Comparison of ENCODE assay signal across 21 cellular contexts in the genomic region with DNA sequence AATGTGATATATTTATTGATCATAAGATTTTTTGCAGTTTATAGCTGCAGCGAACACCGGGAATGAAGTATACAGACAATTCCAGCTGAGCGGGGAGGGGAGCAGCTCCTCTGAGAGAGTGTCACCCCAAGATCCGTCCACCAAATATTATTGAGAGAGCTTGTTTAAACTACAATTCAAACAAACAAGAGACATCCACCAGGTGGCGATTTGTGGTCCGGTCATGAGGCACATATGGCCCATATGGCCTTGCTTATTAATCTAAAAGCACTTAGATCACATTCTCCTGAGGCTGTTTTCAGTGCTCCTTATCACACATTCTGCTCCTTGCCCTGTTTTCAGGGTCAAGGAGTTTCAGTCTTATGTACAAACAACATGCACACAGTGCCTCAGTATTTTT.
DNase-seq lines count a peak whose midpoint lies in the region; ATAC-seq and TF ChIP-seq lines count a peak whose summit lies in the region.
"Had no signal": no experiment of that assay in that cellular context is flagged by ENCODE, and none has a peak within 500 bp of the region (broad histone marks: within the 10 kb centered on the region; RNA-seq: fewer than 3 reads in every experiment).

No MANE protein-coding gene starts in this region.

- H3K9ac ChIP-seq in H9 (ENCODE audit: extremely low read depth, insufficient read length, low read length) (no peak overlapping the region), PC-3 (ENCODE audit: low read length) (no peak overlapping the region)

- no peak overlapping the region for H2BK20ac ChIP-seq in H9 (ENCODE audit: low read depth, low read length, poor library complexity, severe bottlenecking)

- no peak overlapping the region for H3T11ph ChIP-seq in H9 (ENCODE audit: low read length)

- H3K27ac Mint-ChIP-seq in H9 (no peak overlapping the region), glutamatergic neuron (ENCODE audit: unreplicated experiment) (peak overlapping the region; percentile 90)
- H3K27ac Mint-ChIP-seq: activated naive CD8-positive, alpha-beta T cell treated with anti-CD3 and anti-CD28 coated beads, Interleukin-2, amount 50 U/mL, for 24 hours; dendritic cell treated with granulocyte-macrophage colony-stimulating factor and Interleukin-4, amounts not matched to agents 40 ng/mL and 50 ng/mL, for 4 days; IgD-negative memory B cell; mesothelial cell of epicardium; nephron progenitor cell; T-helper 1 cell treated with Interleukin-12 subunit alpha and Interleukin-12 subunit beta and Interleukin-4 antibody, amounts not matched to agents 30 μg/mL and 1 μg/mL, for 36 hours had no signal

- no peak for ATAC-seq in PC-3
- no peak for ATAC-seq in HG02973 (IDR thresholded peaks at IDR 0.05; ENCODE audit: unreplicated experiment)
- no peak for ATAC-seq in HG02642 (IDR thresholded peaks at IDR 0.05; ENCODE audit: poor library complexity, unreplicated experiment)
- ATAC-seq: activated naive CD8-positive, alpha-beta T cell treated with anti-CD3 and anti-CD28 coated beads, Interleukin-2, amount 50 U/mL, for 24 hours; left colon had no signal

- no peak overlapping the region for H3K14ac ChIP-seq in H9 (ENCODE audit: insufficient read depth, low read length)

- H4K20me1 ChIP-seq in H9 (ENCODE audit: control insufficient read depth, insufficient read depth, insufficient read length) (no peaks in the 10 kb centered on the region), PC-3 (ENCODE audit: low read length) (no peaks in the 10 kb centered on the region)

- H3K4me1 ChIP-seq in H9 (ENCODE audit: insufficient read depth, low read length): no peaks in the 10 kb centered on the region
- H3K4me1 ChIP-seq in PC-3 (ENCODE audit: insufficient read depth, low read length): peaks cover 39% of the 10 kb centered on the region
- H3K4me1 ChIP-seq: prostate gland had no signal

- no peak overlapping the region for H4K91ac ChIP-seq in H9 (ENCODE audit: insufficient read length, low read depth, low read length)

- no peak overlapping the region for H2BK15ac ChIP-seq in H9 (ENCODE audit: low read depth, low read length)

- no peak overlapping the region for H3K23ac ChIP-seq in H9 (ENCODE audit: insufficient read length, low read depth, low read length)

- no peak overlapping the region for H3K18ac ChIP-seq in H9 (ENCODE audit: insufficient read length, low read depth, low read length)

- DNase-seq in COLO668 (lab: John Stamatoyannopoulos, UW; ENCODE audit: unreplicated experiment) (peak; percentile 21), H9 (no peak), PC-3 (peak; percentile 3), glutamatergic neuron (peak; percentile 40), pons (ENCODE audit: low spot score) (no peak), AML-193 (lab: John Stamatoyannopoulos, UW) (no peak)
- DNase-seq: activated naive CD8-positive, alpha-beta T cell treated with anti-CD3 and anti-CD28 coated beads, Interleukin-2, amount 50 U/mL, for 24 hours; GF-D8; left colon; NCI-H1092 treated with DMSO at 0.1 percent for 48 hours; nephron progenitor cell; NK-92 treated with Interleukin-12 subunit alpha and Interleukin-12 subunit beta, amount 100 ng/mL, for 24 hours; stimulated activated CD8-positive, alpha-beta memory T cell treated with anti-CD3 and anti-CD28 coated beads, Interleukin-4, amount 100 ng/mL, for 48 hours had no signal

- H3K9me2 ChIP-seq in PC-3 (replicated peaks; ENCODE audit: low read length): no peaks in the 10 kb centered on the region

- H3K9me3 ChIP-seq in H9 (ENCODE audit: control insufficient read depth, low read depth, low read length) (no peaks in the 10 kb centered on the region), PC-3 (ENCODE audit: low read length) (no peaks in the 10 kb centered on the region)
- H3K9me3 ChIP-seq: prostate gland had no signal

- no peak overlapping the region for H3K56ac ChIP-seq in H9 (ENCODE audit: insufficient read length, low read depth, low read length)

- TF ChIP-seq CTCF in H9 (conservative IDR thresholded peaks at IDR 0.05) (peak; percentile 41; the same call in 2 of the 3 replicates), PC-3 (conservative IDR thresholded peaks at IDR 0.05; ENCODE audit: low read depth, low read length) (0 out of 2 replicates have a peak, but pooled peaks have one; percentile 19), glutamatergic neuron (IDR thresholded peaks at IDR 0.05; ENCODE audit: partially characterized antibody, unreplicated experiment) (peak; percentile 64)

- no peak overlapping the region for H3K4me3 ChIP-seq in PC-3 (ENCODE audit: low read length)
- H3K4me3 ChIP-seq: prostate gland had no signal

- no peak overlapping the region for H2BK120ac ChIP-seq in H9 (ENCODE audit: low read depth, low read length, poor library complexity, severe bottlenecking)

- H3K79me1 ChIP-seq in H9 (ENCODE audit: insufficient read depth, low read depth, low read length, poor library complexity, severe bottlenecking): no peaks in the 10 kb centered on the region

- H2AK5ac ChIP-seq in H9 (ENCODE audit: insufficient read length, low read length): no peak overlapping the region

- no peak overlapping the region for H3K4me3 Mint-ChIP-seq in H9
- peak overlapping the region; percentile 48 for H3K4me3 Mint-ChIP-seq in glutamatergic neuron (ENCODE audit: unreplicated experiment)
- H3K4me3 Mint-ChIP-seq: activated naive CD8-positive, alpha-beta T cell treated with anti-CD3 and anti-CD28 coated beads, Interleukin-2, amount 50 U/mL, for 24 hours; dendritic cell treated with granulocyte-macrophage colony-stimulating factor and Interleukin-4, amounts not matched to agents 40 ng/mL and 50 ng/mL, for 4 days; IgD-negative memory B cell; mesothelial cell of epicardium; nephron progenitor cell; T-helper 1 cell treated with Interleukin-12 subunit alpha and Interleukin-12 subunit beta and Interleukin-4 antibody, amounts not matched to agents 30 μg/mL and 1 μg/mL, for 36 hours had no signal

- no peak overlapping the region for H4K8ac ChIP-seq in H9 (replicated peaks; ENCODE audit: insufficient read length, low read depth, low read length)

- H3K23me2 ChIP-seq in H9 (ENCODE audit: insufficient read length, low read depth, low read length, poor library complexity, severe bottlenecking): no peaks in the 10 kb centered on the region

- POLR2A ChIA-PET in PC-3 (lab: Charles Lee; ENCODE audit: unreplicated experiment): no interaction called here

- H3K4me2 ChIP-seq in H9 (ENCODE audit: insufficient read depth, insufficient read length, low read length) (no peak overlapping the region), PC-3 (ENCODE audit: low read length) (no peak overlapping the region)

- H3K27me3 Mint-ChIP-seq in H9 (ENCODE audit: low read depth) (no peaks in the 10 kb centered on the region), glutamatergic neuron (ENCODE audit: unreplicated experiment) (peaks cover 3% of the 10 kb centered on the region)
- H3K27me3 Mint-ChIP-seq: activated naive CD8-positive, alpha-beta T cell treated with anti-CD3 and anti-CD28 coated beads, Interleukin-2, amount 50 U/mL, for 24 hours; dendritic cell treated with granulocyte-macrophage colony-stimulating factor and Interleukin-4, amounts not matched to agents 40 ng/mL and 50 ng/mL, for 4 days; IgD-negative memory B cell had no signal

- H3K36me3 Mint-ChIP-seq in H9 (ENCODE audit: insufficient read depth in 1 of 3, low read depth in 3 of 3) (peaks cover 0 to 5% (median 0%) of the 10 kb centered on the region in 3 experiments; a peak in 1 of 7 replicates), glutamatergic neuron (ENCODE audit: unreplicated experiment) (peaks cover 4% of the 10 kb centered on the region)
- H3K36me3 Mint-ChIP-seq: IgD-negative memory B cell had no signal

- no peak overlapping the region for H3K4ac ChIP-seq in H9 (ENCODE audit: low read depth, low read length)

- H3K9me3 Mint-ChIP-seq in H9 (peaks cover 0 to 5% of the 10 kb centered on the region in 2 experiments; a peak in 3 of 5 replicates), glutamatergic neuron (ENCODE audit: unreplicated experiment) (peaks cover 11% of the 10 kb centered on the region)
- H3K9me3 Mint-ChIP-seq: activated naive CD8-positive, alpha-beta T cell treated with anti-CD3 and anti-CD28 coated beads, Interleukin-2, amount 50 U/mL, for 24 hours; IgD-negative memory B cell; T-helper 1 cell treated with Interleukin-12 subunit alpha and Interleukin-12 subunit beta and Interleukin-4 antibody, amounts not matched to agents 30 μg/mL and 1 μg/mL, for 36 hours had no signal

- no peaks in the 10 kb centered on the region for H3F3A ChIP-seq in PC-3 (ENCODE audit: low read length, unreplicated experiment)

- no peaks in the 10 kb centered on the region for H3K36me3 ChIP-seq in PC-3 (ENCODE audit: low read depth, low read length)
- H3K36me3 ChIP-seq: prostate gland had no signal

- H3K27me3 ChIP-seq in H9 (ENCODE audit: insufficient read depth, low read length) (no peaks in the 10 kb centered on the region), PC-3 (ENCODE audit: low read length) (no peaks in the 10 kb centered on the region)

- no peak overlapping the region for H3K27ac ChIP-seq in H9 (ENCODE audit: insufficient read length, low read depth, low read length)
- H3K27ac ChIP-seq in PC-3 (ENCODE audit: low read length): no peak overlapping the region
- H3K27ac ChIP-seq: epithelial cell of prostate, prostate gland had no signal

- no peak overlapping the region for H2BK5ac ChIP-seq in H9 (ENCODE audit: insufficient read length, low read length)

- CTCF ChIA-PET in PC-3 (lab: Charles Lee): no interaction called here

- H3K79me2 ChIP-seq in H9 (ENCODE audit: insufficient read depth, low read length): no peaks in the 10 kb centered on the region
- H3K79me2 ChIP-seq in PC-3 (ENCODE audit: low read length): no peaks in the 10 kb centered on the region

- no CpG with 5 or more reads among the region's 6 CpGs for WGBS in H9 (ENCODE audit: extremely low coverage, insufficient read length, low lambda C conversion rate)

- H4K5ac ChIP-seq in H9 (ENCODE audit: insufficient read length, low read depth, low read length): no peak overlapping the region

- intact Hi-C loops in PC-3 (cut with micrococcal nuclease): loop anchor here (5.0 kb wide), 3 partner anchors 38 to 157 kb away; a partner anchor contains a TSS

- H3K4me1 Mint-ChIP-seq in H9 (no peaks in the 10 kb centered on the region), glutamatergic neuron (ENCODE audit: low read depth, unreplicated experiment) (peaks cover 41% of the 10 kb centered on the region)
- H3K4me1 Mint-ChIP-seq: activated naive CD8-positive, alpha-beta T cell treated with anti-CD3 and anti-CD28 coated beads, Interleukin-2, amount 50 U/mL, for 24 hours; IgD-negative memory B cell; nephron progenitor cell had no signal

- BruUV-seq in PC-3 (replicated peaks; lab: Mats Ljungman, UMichigan): no TSS peak

- H2BK12ac ChIP-seq in H9 (ENCODE audit: insufficient read length, low read depth, low read length): no peak overlapping the region

- H2AFZ ChIP-seq in H9 (ENCODE audit: low read length) (no peak overlapping the region), PC-3 (ENCODE audit: low read length) (no peak overlapping the region)

Comparison
In these comparisons a context has a peak if more than half of its experiments do, and no peak if none do; other contexts are left out.
1. DNase-seq: peak in COLO668 (single experiment), PC-3 (single experiment) and glutamatergic neuron (single experiment); none in H9 (single experiment), pons (single experiment) and AML-193 (0 of 2).
2. Peak in every context shown above with its lines, with median percentiles within 50 percentile points of each other: CTCF ChIP-seq.